1 cellular context compared by ENCODE assay signal in the genomic region with DNA sequence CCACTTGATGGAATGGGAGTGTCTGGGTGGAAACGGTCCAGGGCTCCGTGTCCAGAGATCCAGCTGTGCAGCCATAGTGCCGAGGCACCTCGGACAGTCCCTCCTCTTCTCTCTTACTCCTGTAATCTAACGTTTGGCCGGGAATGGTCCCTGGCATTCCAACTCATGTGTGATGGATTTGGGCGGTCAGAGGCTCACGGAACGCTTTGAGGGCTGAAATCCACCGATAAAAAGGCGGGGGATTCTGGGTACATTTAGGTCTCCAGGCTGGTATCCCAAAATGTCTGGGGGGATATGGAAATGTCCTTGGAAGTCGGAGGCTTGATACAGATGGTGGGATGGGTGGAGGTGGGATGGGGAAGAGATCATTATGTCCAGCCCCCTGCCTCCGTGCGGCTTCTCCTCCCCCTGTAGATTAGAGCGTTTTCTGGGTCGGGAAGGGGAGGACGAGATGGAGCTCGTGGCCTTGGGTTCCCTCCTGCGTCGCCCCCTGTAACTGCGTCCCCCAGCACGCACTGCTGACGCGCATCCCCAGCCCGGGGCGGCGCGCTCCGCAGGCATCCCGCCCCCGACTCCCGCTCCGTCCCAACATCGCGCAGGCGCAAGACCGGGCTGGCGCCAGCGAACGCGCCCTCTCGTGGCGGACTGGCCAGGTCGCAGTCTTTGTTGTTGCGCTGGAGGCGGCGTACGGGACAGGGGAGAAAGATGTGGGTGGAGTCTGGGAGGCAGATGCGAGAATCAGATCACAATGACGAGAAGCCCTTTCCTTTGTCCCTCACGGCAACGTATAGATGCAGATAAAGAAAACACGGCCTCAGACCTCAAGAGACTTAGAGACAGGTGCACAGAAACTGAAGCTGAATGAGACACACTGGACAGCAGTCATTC.
TF ChIP-seq lines count a peak whose summit lies in the region.

No MANE protein-coding gene starts in this region.

TF ChIP-seq in GM12878, 131 proteins besides CTCF, POLR2A, EP300 and RAD21 (continued from another document):
- TF ChIP-seq, protein P1, sequence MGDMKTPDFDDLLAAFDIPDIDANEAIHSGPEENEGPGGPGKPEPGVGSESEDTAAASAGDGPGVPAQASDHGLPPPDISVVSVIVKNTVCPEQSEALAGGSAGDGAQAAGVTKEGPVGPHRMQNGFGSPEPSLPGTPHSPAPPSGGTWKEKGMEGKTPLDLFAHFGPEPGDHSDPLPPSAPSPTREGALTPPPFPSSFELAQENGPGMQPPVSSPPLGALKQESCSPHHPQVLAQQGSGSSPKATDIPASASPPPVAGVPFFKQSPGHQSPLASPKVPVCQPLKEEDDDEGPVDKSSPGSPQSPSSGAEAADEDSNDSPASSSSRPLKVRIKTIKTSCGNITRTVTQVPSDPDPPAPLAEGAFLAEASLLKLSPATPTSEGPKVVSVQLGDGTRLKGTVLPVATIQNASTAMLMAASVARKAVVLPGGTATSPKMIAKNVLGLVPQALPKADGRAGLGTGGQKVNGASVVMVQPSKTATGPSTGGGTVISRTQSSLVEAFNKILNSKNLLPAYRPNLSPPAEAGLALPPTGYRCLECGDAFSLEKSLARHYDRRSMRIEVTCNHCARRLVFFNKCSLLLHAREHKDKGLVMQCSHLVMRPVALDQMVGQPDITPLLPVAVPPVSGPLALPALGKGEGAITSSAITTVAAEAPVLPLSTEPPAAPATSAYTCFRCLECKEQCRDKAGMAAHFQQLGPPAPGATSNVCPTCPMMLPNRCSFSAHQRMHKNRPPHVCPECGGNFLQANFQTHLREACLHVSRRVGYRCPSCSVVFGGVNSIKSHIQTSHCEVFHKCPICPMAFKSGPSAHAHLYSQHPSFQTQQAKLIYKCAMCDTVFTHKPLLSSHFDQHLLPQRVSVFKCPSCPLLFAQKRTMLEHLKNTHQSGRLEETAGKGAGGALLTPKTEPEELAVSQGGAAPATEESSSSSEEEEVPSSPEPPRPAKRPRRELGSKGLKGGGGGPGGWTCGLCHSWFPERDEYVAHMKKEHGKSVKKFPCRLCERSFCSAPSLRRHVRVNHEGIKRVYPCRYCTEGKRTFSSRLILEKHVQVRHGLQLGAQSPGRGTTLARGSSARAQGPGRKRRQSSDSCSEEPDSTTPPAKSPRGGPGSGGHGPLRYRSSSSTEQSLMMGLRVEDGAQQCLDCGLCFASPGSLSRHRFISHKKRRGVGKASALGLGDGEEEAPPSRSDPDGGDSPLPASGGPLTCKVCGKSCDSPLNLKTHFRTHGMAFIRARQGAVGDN (IDR thresholded peaks at IDR 0.05), result 0 out of 2 replicates have a peak, but pooled peaks have one; percentile 43
- TF ChIP-seq SMC3 (IDR thresholded peaks at IDR 0.05; ENCODE audit: borderline replicate concordance, low read length) (peak; percentile 93), FOXK2 (IDR thresholded peaks at IDR 0.05) (no peak), WRNIP1 (IDR thresholded peaks at IDR 0.05; ENCODE audit: borderline replicate concordance, low read depth, low read length) (no peak), MLLT1 (IDR thresholded peaks at IDR 0.05) (peak; percentile 74; the same call in 1 of the 2 replicates), RFX5 (IDR thresholded peaks at IDR 0.05; ENCODE audit: low read depth, low read length) (no peak), NRF1 (conservative IDR thresholded peaks at IDR 0.05; ENCODE audit: low read depth, low read length) (peak; percentile 81), BHLHE40 (IDR thresholded peaks at IDR 0.05; ENCODE audit: borderline replicate concordance in 1 of 2, low read depth in 2 of 2, low read length in 1 of 2) (peak; percentile 70 to 77; a peak in 3 of 4 replicates), SP1 (IDR thresholded peaks at IDR 0.05; ENCODE audit: low read depth, low read length) (no peak), SMAD1 (IDR thresholded peaks at IDR 0.05; ENCODE audit: low read depth, partially characterized antibody) (no peak), CREB1 (IDR thresholded peaks at IDR 0.05; ENCODE audit: low read depth) (peak; percentile 75), MTA3 (IDR thresholded peaks at IDR 0.05; ENCODE audit: borderline replicate concordance, low read length) (no peak; the same call in 1 of the 2 replicates), MYB (IDR thresholded peaks at IDR 0.05; ENCODE audit: borderline replicate concordance, low read depth, low read length) (0 out of 2 replicates have a peak, but pooled peaks have one; percentile 31), EGR1 (IDR thresholded peaks at IDR 0.05; ENCODE audit: borderline replicate concordance in 1 of 2, low read depth in 2 of 2, low read length in 2 of 2) (peak in 1 of 2 experiments; percentile 93; a peak in 2 of 3 replicates), BRCA1 (IDR thresholded peaks at IDR 0.05; ENCODE audit: low read depth, low read length) (no peak), RELA (IDR thresholded peaks at IDR 0.05; ENCODE audit: borderline replicate concordance, partially characterized antibody) (peak; percentile 40)
- TF ChIP-seq, protein P2, sequence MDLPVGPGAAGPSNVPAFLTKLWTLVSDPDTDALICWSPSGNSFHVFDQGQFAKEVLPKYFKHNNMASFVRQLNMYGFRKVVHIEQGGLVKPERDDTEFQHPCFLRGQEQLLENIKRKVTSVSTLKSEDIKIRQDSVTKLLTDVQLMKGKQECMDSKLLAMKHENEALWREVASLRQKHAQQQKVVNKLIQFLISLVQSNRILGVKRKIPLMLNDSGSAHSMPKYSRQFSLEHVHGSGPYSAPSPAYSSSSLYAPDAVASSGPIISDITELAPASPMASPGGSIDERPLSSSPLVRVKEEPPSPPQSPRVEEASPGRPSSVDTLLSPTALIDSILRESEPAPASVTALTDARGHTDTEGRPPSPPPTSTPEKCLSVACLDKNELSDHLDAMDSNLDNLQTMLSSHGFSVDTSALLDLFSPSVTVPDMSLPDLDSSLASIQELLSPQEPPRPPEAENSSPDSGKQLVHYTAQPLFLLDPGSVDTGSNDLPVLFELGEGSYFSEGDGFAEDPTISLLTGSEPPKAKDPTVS (IDR thresholded peaks at IDR 0.05; ENCODE audit: low read depth, low read length), result peak; percentile 33; the same call in 1 of the 2 replicates
